In genomic region chr7:40755438-40755837, GRCh38 we compare ENCODE assay signal across 20 cellular contexts.
"Had no signal": no experiment of that assay in that cellular context is flagged by ENCODE, and none has a peak within 500 bp of the region (broad histone marks: within the 10 kb centered on the region; RNA-seq: fewer than 3 reads in every experiment).

No MANE protein-coding gene starts in this region.

- ATAC-seq: body of pancreas; foreskin keratinocyte; left colon; natural killer cell; stimulated activated naive CD8-positive, alpha-beta T cell treated with anti-CD3 and anti-CD28 coated beads, Interleukin-15, Interleukin-2, amounts not matched to agents 100 U/mL and 50 U/mL, for 24 hours; T-helper 17 cell had no signal

- H3K4me3 Mint-ChIP-seq: activated CD4-positive, alpha-beta memory T cell treated with anti-CD3 and anti-CD28 coated beads for 36 hours; activated naive CD8-positive, alpha-beta T cell treated with anti-CD3 and anti-CD28 coated beads for 36 hours; natural killer cell; T-helper 17 cell had no signal

- FAIRE-seq: endometrium had no signal

- H3K4me1 Mint-ChIP-seq: activated naive CD8-positive, alpha-beta T cell treated with anti-CD3 and anti-CD28 coated beads for 36 hours; natural killer cell; T-helper 17 cell had no signal

- H3K4me3 ChIP-seq: body of pancreas, lung had no signal

- H3K27ac Mint-ChIP-seq: activated CD4-positive, alpha-beta memory T cell treated with anti-CD3 and anti-CD28 coated beads for 36 hours; activated naive CD8-positive, alpha-beta T cell treated with anti-CD3 and anti-CD28 coated beads for 36 hours; natural killer cell; progenitor cell of endocrine pancreas; T-helper 17 cell had no signal

- H3K9me3 ChIP-seq: body of pancreas had no signal

- H3K27me3 ChIP-seq: body of pancreas, foreskin keratinocyte had no signal

- H3K36me3 Mint-ChIP-seq: activated CD4-positive, alpha-beta memory T cell treated with anti-CD3 and anti-CD28 coated beads for 36 hours; activated naive CD8-positive, alpha-beta T cell treated with anti-CD3 and anti-CD28 coated beads for 36 hours; natural killer cell had no signal

- H3K9me3 Mint-ChIP-seq: activated naive CD8-positive, alpha-beta T cell treated with anti-CD3 and anti-CD28 coated beads for 36 hours had no signal

- H3K27me3 Mint-ChIP-seq: activated CD4-positive, alpha-beta memory T cell treated with anti-CD3 and anti-CD28 coated beads for 36 hours; activated naive CD8-positive, alpha-beta T cell treated with anti-CD3 and anti-CD28 coated beads for 36 hours; T-helper 17 cell had no signal

- H3K27ac ChIP-seq: body of pancreas, foreskin keratinocyte had no signal

- DNase-seq: activated CD4-positive, alpha-beta memory T cell treated with anti-CD3 and anti-CD28 coated beads for 36 hours; activated CD4-positive, alpha-beta T cell treated with anti-CD3 and anti-CD28 coated beads for 48 hours; activated naive CD4-positive, alpha-beta T cell treated with Interleukin-2 at 50 U/mL for 16 hours; activated naive CD8-positive, alpha-beta T cell treated with anti-CD3 and anti-CD28 coated beads for 36 hours; activated T-cell treated with anti-CD3 and anti-CD28 coated beads, Interleukin-2, amount 50 U/mL, for 48 hours; anterior cingulate cortex; body of pancreas; erythroblast; foreskin keratinocyte; islet precursor cell; left colon; natural killer cell; retina; stimulated activated CD4-positive, alpha-beta T cell treated with anti-CD3 and anti-CD28 coated beads, Interleukin-4, amount 100 ng/mL, for 24 hours; stimulated activated naive CD8-positive, alpha-beta T cell treated with anti-CD3 and anti-CD28 coated beads, Interleukin-15, Interleukin-2, amounts not matched to agents 100 U/mL and 50 U/mL, for 24 hours; SW 1271; T-helper 17 cell had no signal

- H3K4me1 ChIP-seq: body of pancreas had no signal
